ENCODE assay signal across 10 cellular contexts in genomic region chr2:179352181-179352580, GRCh38.
"Had no signal": no experiment of that assay in that cellular context is flagged by ENCODE, and none has a peak within 500 bp of the region (broad histone marks: within the 10 kb centered on the region; RNA-seq: fewer than 3 reads in every experiment).

No MANE protein-coding gene starts in this region.

- H3K36me3 ChIP-seq: HAP-1 had no signal

- ATAC-seq: HCT116, HepG2 had no signal

- H3K27me3 Mint-ChIP-seq: IgD-negative memory B cell had no signal

- H3K9me3 ChIP-seq: HAP-1 had no signal

- H3K9me3 Mint-ChIP-seq: HFFc6 had no signal

- H3K4me3 ChIP-seq: GM23248, HAP-1 had no signal

- H2AFZ ChIP-seq: GM23248 had no signal

- H3K4me1 ChIP-seq: HAP-1 had no signal

- H3K27ac Mint-ChIP-seq: HFFc6, IgD-negative memory B cell had no signal

- H3K4me3 Mint-ChIP-seq: HFFc6, IgD-negative memory B cell had no signal

- H3K36me3 Mint-ChIP-seq: IgD-negative memory B cell had no signal

- H3K27ac ChIP-seq: GM23248, HL-60 had no signal

- DNase-seq: GM23248, GOT3, H7, HFFc6, KBM-7 had no signal
